Comparison of ENCODE assay signal across 1 cellular context in the genomic region with DNA sequence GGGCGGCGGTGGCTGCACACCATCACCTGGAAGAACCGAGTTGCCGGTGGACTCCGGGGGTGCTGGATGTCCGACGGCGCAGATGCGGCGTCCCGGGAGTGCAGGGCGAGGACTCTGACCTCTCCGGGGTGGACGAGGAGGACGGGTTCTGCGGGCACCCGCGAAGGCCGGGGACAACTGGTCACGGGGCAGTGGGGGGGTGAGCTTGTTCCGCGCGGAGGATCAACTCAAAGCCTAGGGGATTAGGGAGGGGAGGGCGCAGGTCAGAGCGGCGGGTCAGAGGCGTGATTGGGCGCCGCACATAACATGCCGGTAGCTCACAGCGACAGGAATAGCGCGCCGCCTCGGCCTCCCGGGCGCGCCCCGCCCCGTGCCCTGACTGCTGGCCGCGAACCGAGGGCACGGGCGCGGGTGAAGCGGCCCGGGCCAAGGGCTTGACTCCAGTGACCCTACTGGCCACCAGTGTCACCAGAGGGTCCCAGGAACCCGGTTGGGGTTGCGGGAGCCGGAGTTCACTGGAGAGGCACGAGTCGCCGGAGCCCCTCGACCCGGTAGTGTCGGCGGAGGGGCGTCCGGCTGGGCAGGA.
TF ChIP-seq lines count a peak whose summit lies in the region.

A gene with protein sequence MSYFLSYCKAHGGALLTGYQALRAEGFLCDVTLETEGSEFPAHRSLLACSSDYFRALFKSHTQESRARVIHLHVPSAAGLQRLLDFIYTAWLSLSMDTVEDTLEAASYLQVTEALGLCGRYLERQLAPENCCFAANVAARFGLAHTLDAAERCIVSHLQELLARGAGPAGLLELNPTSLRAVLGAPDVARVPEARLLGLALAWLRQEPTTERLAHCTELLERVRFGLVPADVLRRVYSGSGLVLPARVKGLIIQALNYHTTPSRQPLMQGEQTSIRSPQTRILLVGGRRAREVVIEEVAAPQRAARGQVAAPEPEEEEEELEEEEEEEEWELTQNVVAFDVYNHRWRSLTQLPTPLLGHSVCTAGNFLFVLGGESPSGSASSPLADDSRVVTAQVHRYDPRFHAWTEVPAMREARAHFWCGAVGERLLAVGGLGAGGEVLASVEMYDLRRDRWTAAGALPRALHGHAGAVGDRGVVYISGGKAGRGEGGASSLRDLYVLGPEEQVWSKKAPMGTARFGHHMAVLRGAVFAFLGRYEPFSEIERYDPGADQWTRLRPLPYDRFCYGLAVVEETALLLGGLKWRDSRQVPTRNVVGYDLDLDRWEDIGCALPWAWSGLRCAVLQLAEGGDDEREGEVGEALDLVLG (minus strand): TSS at position 179 of the 586 bp plus-strand sequence. CDS start 542 bp downstream, outside the sequence.

TF ChIP-seq in WTC11, 78 proteins besides CTCF, POLR2A, EP300 and RAD21:
- TF ChIP-seq, protein P1, sequence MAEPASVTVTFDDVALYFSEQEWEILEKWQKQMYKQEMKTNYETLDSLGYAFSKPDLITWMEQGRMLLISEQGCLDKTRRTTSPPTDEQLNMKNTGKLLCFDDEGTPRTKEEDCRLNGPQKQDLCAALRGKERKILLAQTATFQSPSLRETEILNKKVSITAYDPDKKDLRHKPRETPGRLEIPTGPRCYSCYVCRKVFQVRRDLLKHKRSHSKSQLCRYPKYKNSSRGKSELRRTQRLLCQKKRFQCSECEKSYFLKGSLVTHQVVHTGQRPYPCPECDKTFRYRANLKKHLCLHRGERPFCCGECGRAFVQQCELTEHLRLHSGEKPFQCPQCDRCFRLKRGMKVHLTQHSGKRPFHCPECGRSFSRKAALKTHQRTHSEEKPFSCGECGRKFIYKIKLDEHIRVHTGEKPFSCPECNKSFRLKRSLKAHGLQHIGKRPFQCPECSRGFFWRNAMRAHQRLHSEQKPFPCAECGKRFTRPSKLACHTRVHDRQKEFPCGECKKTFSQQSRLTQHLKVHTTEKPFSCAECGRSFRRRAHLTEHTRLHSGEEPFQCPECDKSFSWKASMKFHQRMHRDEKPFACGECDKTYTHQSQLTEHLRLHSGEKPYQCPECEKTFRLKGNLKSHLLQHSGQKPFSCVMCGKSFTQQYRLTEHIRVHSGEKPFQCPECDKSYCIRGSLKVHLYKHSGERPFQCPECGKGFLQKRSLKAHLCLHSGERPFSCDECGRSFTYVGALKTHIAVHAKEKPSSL (CRISPR knock-in tag; conservative IDR thresholded peaks at IDR 0.05) = no peak
- 0 out of 2 replicates have a peak, but pooled peaks have one; percentile 8 for TF ChIP-seq ETV6 (CRISPR knock-in tag; IDR thresholded peaks at IDR 0.05)
TF ChIP-seq in WTC11: peak in this region for 1.
